In genomic region chr1:161782886-161783285, GRCh38 we compare ENCODE assay signal across 18 cellular contexts. TPM values are rescaled to one million over a fixed set of nuclear protein-coding genes. Genes with fewer than 3 reads are reported as not detected.
DNase-seq lines count a peak whose midpoint lies in the region; ATAC-seq lines count a peak whose summit lies in the region.
"Had no signal": no experiment of that assay in that cellular context is flagged by ENCODE, and none has a peak within 500 bp of the region (broad histone marks: within the 10 kb centered on the region; RNA-seq: fewer than 3 reads in every experiment).

No MANE protein-coding gene starts in this region.

- H3K27me3 Mint-ChIP-seq in activated CD4-positive, alpha-beta memory T cell treated with anti-CD3 and anti-CD28 coated beads for 36 hours, result no peaks in the 10 kb centered on the region
- no peaks in the 10 kb centered on the region for H3K27me3 Mint-ChIP-seq in activated CD4-positive, alpha-beta memory T cell treated with anti-CD3 and anti-CD28 coated beads, Interleukin-2, amount 10 ng/mL, durations not matched to agents 7 days and 5 days
- no peaks in the 10 kb centered on the region for H3K27me3 Mint-ChIP-seq in activated T-helper 17 cell treated with anti-CD3 and anti-CD28 coated beads, Interleukin-2, amount 50 U/mL, for 72 hours
- no peaks in the 10 kb centered on the region for H3K27me3 Mint-ChIP-seq in stimulated activated naive CD8-positive, alpha-beta T cell treated with anti-CD3 and anti-CD28 coated beads, Interleukin-15, amount 100 ng/mL, for 72 hours
- H3K27me3 Mint-ChIP-seq: B cell had no signal

- H3K27ac Mint-ChIP-seq in activated CD4-positive, alpha-beta memory T cell treated with anti-CD3 and anti-CD28 coated beads for 36 hours, result no peak overlapping the region
- H3K27ac Mint-ChIP-seq in activated CD4-positive, alpha-beta memory T cell treated with anti-CD3 and anti-CD28 coated beads, Interleukin-2, amount 10 ng/mL, durations not matched to agents 7 days and 5 days, result no peak overlapping the region
- H3K27ac Mint-ChIP-seq in activated naive CD4-positive, alpha-beta T cell treated with anti-CD3 and anti-CD28 coated beads, Interleukin-2, amount 50 U/mL, for 72 hours, result no peak overlapping the region
- peak overlapping the region; percentile 14 for H3K27ac Mint-ChIP-seq in activated T-helper 17 cell treated with anti-CD3 and anti-CD28 coated beads, Interleukin-2, amount 50 U/mL, for 72 hours
- H3K27ac Mint-ChIP-seq in stimulated activated naive CD8-positive, alpha-beta T cell treated with anti-CD3 and anti-CD28 coated beads, Interleukin-15, amount 100 ng/mL, for 72 hours, result no peak overlapping the region
- H3K27ac Mint-ChIP-seq: B cell; CD8-positive, alpha-beta T cell; H9 had no signal

- DNase-seq in activated CD4-positive, alpha-beta memory T cell treated with anti-CD3 and anti-CD28 coated beads for 36 hours, result peak; percentile 18
- DNase-seq in activated CD4-positive, alpha-beta memory T cell treated with anti-CD3 and anti-CD28 coated beads, Interleukin-2, amount 10 ng/mL, durations not matched to agents 7 days and 5 days, result no peak
- no peak for DNase-seq in activated naive CD4-positive, alpha-beta T cell treated with anti-CD3 and anti-CD28 coated beads, Interleukin-2, amount 50 U/mL, for 72 hours (ENCODE audit: low spot score in 2 of 2)
- DNase-seq in activated naive CD4-positive, alpha-beta T cell treated with Interleukin-2 at 50 U/mL for 16 hours, result no peak
- no peak for DNase-seq in stimulated activated naive CD8-positive, alpha-beta T cell treated with anti-CD3 and anti-CD28 coated beads, Interleukin-15, amount 100 ng/mL, for 72 hours
- no peak for DNase-seq in left ventricle myocardium superior
- no peak for DNase-seq in NCI-H524 (lab: John Stamatoyannopoulos, UW)
- DNase-seq: 8988T; Calu3; CD8-positive, alpha-beta T cell; DMS 273 treated with DMSO at 0.1 percent for 48 hours; DMS53; DND-41; EL; H9 had no signal

- CTCF ChIA-PET in activated CD4-positive, alpha-beta memory T cell treated with anti-CD3 and anti-CD28 coated beads for 36 hours (lab: Charles Lee), result interaction anchor here (2.0 kb wide), 1 partner anchor 10 kb away, joined by 7 read pairs; no protein-coding TSS in a partner anchor
- CTCF ChIA-PET in activated CD4-positive, alpha-beta memory T cell treated with anti-CD3 and anti-CD28 coated beads, Interleukin-2, amount 10 ng/mL, durations not matched to agents 7 days and 5 days (lab: Charles Lee), result interaction anchor here (1.3 kb wide), 1 partner anchor 9 kb away, joined by 4 read pairs; no protein-coding TSS in a partner anchor

- POLR2A ChIA-PET in activated CD4-positive, alpha-beta memory T cell treated with anti-CD3 and anti-CD28 coated beads for 36 hours (lab: Charles Lee), result interaction anchor here (1.2 kb wide), 1 partner anchor 11 kb away, joined by 3 read pairs; no protein-coding TSS in a partner anchor
- POLR2A ChIA-PET in activated CD4-positive, alpha-beta memory T cell treated with anti-CD3 and anti-CD28 coated beads, Interleukin-2, amount 10 ng/mL, durations not matched to agents 7 days and 5 days (lab: Charles Lee), result interaction anchor here (0.6 kb wide), 1 partner anchor 11 kb away, joined by 3 read pairs; no protein-coding TSS in a partner anchor

- H3K36me3 Mint-ChIP-seq in activated CD4-positive, alpha-beta memory T cell treated with anti-CD3 and anti-CD28 coated beads for 36 hours, result peaks cover 29% of the 10 kb centered on the region
- H3K36me3 Mint-ChIP-seq in activated CD4-positive, alpha-beta memory T cell treated with anti-CD3 and anti-CD28 coated beads, Interleukin-2, amount 10 ng/mL, durations not matched to agents 7 days and 5 days (ENCODE audit: low read depth), result peaks cover 37% of the 10 kb centered on the region
- H3K36me3 Mint-ChIP-seq in activated naive CD4-positive, alpha-beta T cell treated with anti-CD3 and anti-CD28 coated beads, Interleukin-2, amount 50 U/mL, for 72 hours, result peaks cover 4 to 14% of the 10 kb centered on the region in 2 donors
- peaks cover 89% of the 10 kb centered on the region for H3K36me3 Mint-ChIP-seq in activated T-helper 17 cell treated with anti-CD3 and anti-CD28 coated beads, Interleukin-2, amount 50 U/mL, for 72 hours (ENCODE audit: low read depth)

- no peak overlapping the region for H3K4me3 Mint-ChIP-seq in activated CD4-positive, alpha-beta memory T cell treated with anti-CD3 and anti-CD28 coated beads for 36 hours
- H3K4me3 Mint-ChIP-seq in activated CD4-positive, alpha-beta memory T cell treated with anti-CD3 and anti-CD28 coated beads, Interleukin-2, amount 10 ng/mL, durations not matched to agents 7 days and 5 days, result no peak overlapping the region
- H3K4me3 Mint-ChIP-seq in activated T-helper 17 cell treated with anti-CD3 and anti-CD28 coated beads, Interleukin-2, amount 50 U/mL, for 72 hours, result no peak overlapping the region
- no peak overlapping the region for H3K4me3 Mint-ChIP-seq in stimulated activated naive CD8-positive, alpha-beta T cell treated with anti-CD3 and anti-CD28 coated beads, Interleukin-15, amount 100 ng/mL, for 72 hours
- H3K4me3 Mint-ChIP-seq: B cell; CD8-positive, alpha-beta T cell; H9 had no signal

- intact Hi-C loops in activated CD4-positive, alpha-beta memory T cell treated with anti-CD3 and anti-CD28 coated beads for 36 hours (cut with micrococcal nuclease), result no loop called here
- intact Hi-C loops in left ventricle myocardium superior (cut with micrococcal nuclease), result no loop called here

- peak; percentile 68 to 71 for ATAC-seq in activated naive CD4-positive, alpha-beta T cell treated with anti-CD3 and anti-CD28 coated beads, Interleukin-2, amount 50 U/mL, for 72 hours
- ATAC-seq in activated T-helper 17 cell treated with anti-CD3 and anti-CD28 coated beads, Interleukin-2, amount 50 U/mL, for 72 hours (replicated peaks), result no peak
- peak; percentile 60 for ATAC-seq in stimulated activated naive CD8-positive, alpha-beta T cell treated with anti-CD3 and anti-CD28 coated beads, Interleukin-15, amount 100 ng/mL, for 72 hours
- no peak for ATAC-seq in left ventricle myocardium superior
- ATAC-seq: CD8-positive, alpha-beta T cell; HepG2 had no signal

- peaks cover 9% of the 10 kb centered on the region for H3K4me1 Mint-ChIP-seq in activated CD4-positive, alpha-beta memory T cell treated with anti-CD3 and anti-CD28 coated beads for 36 hours (ENCODE audit: low read depth)
- peaks cover 2% of the 10 kb centered on the region for H3K4me1 Mint-ChIP-seq in activated CD4-positive, alpha-beta memory T cell treated with anti-CD3 and anti-CD28 coated beads, Interleukin-2, amount 10 ng/mL, durations not matched to agents 7 days and 5 days
- H3K4me1 Mint-ChIP-seq in activated T-helper 17 cell treated with anti-CD3 and anti-CD28 coated beads, Interleukin-2, amount 50 U/mL, for 72 hours, result peaks cover 10% of the 10 kb centered on the region
- no peaks in the 10 kb centered on the region for H3K4me1 Mint-ChIP-seq in stimulated activated naive CD8-positive, alpha-beta T cell treated with anti-CD3 and anti-CD28 coated beads, Interleukin-15, amount 100 ng/mL, for 72 hours
- H3K4me1 Mint-ChIP-seq: B cell, H9 had no signal

- no peaks in the 10 kb centered on the region for H3K9me3 Mint-ChIP-seq in activated CD4-positive, alpha-beta memory T cell treated with anti-CD3 and anti-CD28 coated beads for 36 hours
- H3K9me3 Mint-ChIP-seq in activated CD4-positive, alpha-beta memory T cell treated with anti-CD3 and anti-CD28 coated beads, Interleukin-2, amount 10 ng/mL, durations not matched to agents 7 days and 5 days, result no peaks in the 10 kb centered on the region
- no peaks in the 10 kb centered on the region for H3K9me3 Mint-ChIP-seq in activated naive CD4-positive, alpha-beta T cell treated with anti-CD3 and anti-CD28 coated beads, Interleukin-2, amount 50 U/mL, for 72 hours
- no peaks in the 10 kb centered on the region for H3K9me3 Mint-ChIP-seq in activated T-helper 17 cell treated with anti-CD3 and anti-CD28 coated beads, Interleukin-2, amount 50 U/mL, for 72 hours
- H3K9me3 Mint-ChIP-seq in stimulated activated naive CD8-positive, alpha-beta T cell treated with anti-CD3 and anti-CD28 coated beads, Interleukin-15, amount 100 ng/mL, for 72 hours, result no peaks in the 10 kb centered on the region
- H3K9me3 Mint-ChIP-seq: CD8-positive, alpha-beta T cell; H9 had no signal

RNA-seq across cellular contexts. Expression of gene ATF6, which starts 16.8 kb away (rescaled TPM):
- total RNA-seq in activated CD4-positive, alpha-beta memory T cell treated with anti-CD3 and anti-CD28 coated beads for 36 hours, result 10 to 100 TPM; 20.8 to 23.0 TPM
- 10 to 100 TPM; 19.3 TPM for total RNA-seq in activated CD4-positive, alpha-beta memory T cell treated with anti-CD3 and anti-CD28 coated beads, Interleukin-2, amount 10 ng/mL, durations not matched to agents 7 days and 5 days
- 10 to 100 TPM; 21.3 to 24.9 TPM for total RNA-seq in activated naive CD4-positive, alpha-beta T cell treated with anti-CD3 and anti-CD28 coated beads, Interleukin-2, amount 50 U/mL, for 72 hours
- total RNA-seq in activated T-helper 17 cell treated with anti-CD3 and anti-CD28 coated beads, Interleukin-2, amount 50 U/mL, for 72 hours, result 10 to 100 TPM; 17.5 to 24.9 TPM
- 12.8 TPM for total RNA-seq in left ventricle myocardium superior

RNA-seq across cellular contexts. Expression of gene DUSP12, which starts 33.3 kb away (rescaled TPM):
- total RNA-seq in activated CD4-positive, alpha-beta memory T cell treated with anti-CD3 and anti-CD28 coated beads for 36 hours, result 10 to 100 TPM; 25.9 to 28.5 TPM
- 10 to 100 TPM; 23.4 to 23.5 TPM for total RNA-seq in activated CD4-positive, alpha-beta memory T cell treated with anti-CD3 and anti-CD28 coated beads, Interleukin-2, amount 10 ng/mL, durations not matched to agents 7 days and 5 days
- 10 to 100 TPM in 1 of 2 donors, 1 to 10 TPM in 1; 7.5 to 23.8 TPM for total RNA-seq in activated naive CD4-positive, alpha-beta T cell treated with anti-CD3 and anti-CD28 coated beads, Interleukin-2, amount 50 U/mL, for 72 hours
- 10 to 100 TPM; 12.0 to 16.7 TPM for total RNA-seq in activated T-helper 17 cell treated with anti-CD3 and anti-CD28 coated beads, Interleukin-2, amount 50 U/mL, for 72 hours
- 8.3 TPM for total RNA-seq in left ventricle myocardium superior

Comparison
In these comparisons a context has a peak if more than half of its experiments do, and no peak if none do; other contexts are left out.
1. ATAC-seq: peak in activated naive CD4-positive, alpha-beta T cell treated with anti-CD3 and anti-CD28 coated beads, Interleukin-2, amount 50 U/mL, for 72 hours (2 of 2) and stimulated activated naive CD8-positive, alpha-beta T cell treated with anti-CD3 and anti-CD28 coated beads, Interleukin-15, amount 100 ng/mL, for 72 hours (single experiment); none in activated T-helper 17 cell treated with anti-CD3 and anti-CD28 coated beads, Interleukin-2, amount 50 U/mL, for 72 hours (single experiment) and left ventricle myocardium superior (single experiment).